Comparison of ENCODE assay signal across 7 cellular contexts in genomic region chr16:85611455-85612190, GRCh38.
DNase-seq lines count a peak whose midpoint lies in the region; ATAC-seq and TF ChIP-seq lines count a peak whose summit lies in the region.

No MANE protein-coding gene starts in this region.

- H3K27ac ChIP-seq in skin epidermis, result peak overlapping the region in 20 of 21 experiments; percentile 12 to 93 (median 82)

- ATAC-seq in GM19467 (IDR thresholded peaks at IDR 0.05; ENCODE audit: unreplicated experiment), result no peak

- H3K4me3 ChIP-seq in GM12875 (ENCODE audit: low read depth, low read length) (peak overlapping the region; percentile 80), skin epidermis (peak overlapping the region; percentile 22 to 71 (median 59))

- no peak for TF ChIP-seq CTCF in GM12875 (IDR thresholded peaks at IDR 0.05; ENCODE audit: borderline replicate concordance, insufficient read depth, low read depth, low read length)

- DNase-seq in NCI-H1694 (lab: John Stamatoyannopoulos, UW) (peak; percentile 82), T1000 (lab: John Stamatoyannopoulos, UW) (peak; percentile 70), cerebellar cortex (ENCODE audit: low spot score) (peak; percentile 76), islet precursor cell (peak; percentile 84)
